In genomic region chr20:8735674-8736073, GRCh38 we compare ENCODE assay signal across 26 cellular contexts.
"Had no signal": no experiment of that assay in that cellular context is flagged by ENCODE, and none has a peak within 500 bp of the region (broad histone marks: within the 10 kb centered on the region; RNA-seq: fewer than 3 reads in every experiment).

No MANE protein-coding gene starts in this region.

- H3K27ac ChIP-seq: dorsolateral prefrontal cortex, esophagus squamous epithelium, lower lobe of right lung, psoas muscle, sigmoid colon, suprapubic skin, transverse colon, upper lobe of right lung, uterus had no signal

- H3K27ac Mint-ChIP-seq: endodermal cell; memory B cell; natural killer cell; stimulated activated naive CD8-positive, alpha-beta T cell treated with anti-CD3 and anti-CD28 coated beads, Interleukin-15, amount 100 ng/mL, for 72 hours had no signal

- H3K27me3 ChIP-seq: dorsolateral prefrontal cortex, esophagus squamous epithelium, sigmoid colon, suprapubic skin, transverse colon, upper lobe of right lung, uterus had no signal

- H3K4me3 ChIP-seq: dorsolateral prefrontal cortex, esophagus squamous epithelium, lower lobe of right lung, psoas muscle, sigmoid colon, suprapubic skin, transverse colon, upper lobe of right lung, uterus had no signal

- H3K4me1 ChIP-seq: esophagus squamous epithelium, lower lobe of right lung, psoas muscle, sigmoid colon, suprapubic skin, transverse colon, upper lobe of right lung, uterus had no signal

- ATAC-seq: left ventricle myocardium superior; lower lobe of right lung; natural killer cell; psoas muscle; right cardiac atrium; stimulated activated naive B cell treated with anti-CD40 and anti-IgM and Interleukin-4, amounts not matched to agents 10 μg/mL and 1 μg/mL and 100 μg/mL, for 72 hours; stimulated activated naive CD8-positive, alpha-beta T cell treated with anti-CD3 and anti-CD28 coated beads, Interleukin-15, amount 100 ng/mL, for 72 hours; upper lobe of right lung had no signal

- H3K36me3 Mint-ChIP-seq: memory B cell; stimulated activated naive B cell treated with anti-CD40 and anti-IgM and Interleukin-4, amounts not matched to agents 10 μg/mL and 1 μg/mL and 100 μg/mL, for 72 hours had no signal

- H3K4me3 Mint-ChIP-seq: endodermal cell; memory B cell; natural killer cell; stimulated activated naive B cell treated with anti-CD40 and anti-IgM and Interleukin-4, amounts not matched to agents 10 μg/mL and 1 μg/mL and 100 μg/mL, for 72 hours; stimulated activated naive CD8-positive, alpha-beta T cell treated with anti-CD3 and anti-CD28 coated beads, Interleukin-15, amount 100 ng/mL, for 72 hours had no signal

- FAIRE-seq: frontal cortex, keratinocyte had no signal

- H3K9me3 ChIP-seq: esophagus squamous epithelium, lower lobe of right lung, psoas muscle, sigmoid colon, suprapubic skin, transverse colon, upper lobe of right lung, uterus had no signal

- H3K9me3 Mint-ChIP-seq: endodermal cell, memory B cell, natural killer cell had no signal

- H3K4me1 Mint-ChIP-seq: endodermal cell, memory B cell, natural killer cell had no signal

- H3K27me3 Mint-ChIP-seq: memory B cell; stimulated activated naive B cell treated with anti-CD40 and anti-IgM and Interleukin-4, amounts not matched to agents 10 μg/mL and 1 μg/mL and 100 μg/mL, for 72 hours; stimulated activated naive CD8-positive, alpha-beta T cell treated with anti-CD3 and anti-CD28 coated beads, Interleukin-15, amount 100 ng/mL, for 72 hours had no signal

- DNase-seq: cerebellar nuclear complex; cortex of kidney; dorsolateral prefrontal cortex; effector CD4-positive, alpha-beta T cell; endodermal cell; erythroblast; esophagus squamous epithelium; head of caudate nucleus; left ventricle myocardium superior; lower lobe of right lung; natural killer cell; occipital lobe; psoas muscle; right cardiac atrium; sigmoid colon; stimulated activated CD4-positive, alpha-beta T cell treated with anti-CD3 and anti-CD28 coated beads, Interleukin-2, amount 100 ng/mL, for 24 hours; stimulated activated CD4-positive, alpha-beta T cell treated with anti-CD3 and anti-CD28 coated beads, Interleukin-4, amount 100 ng/mL, for 4 hours; stimulated activated naive B cell treated with anti-CD40 and anti-IgM and Interleukin-4, amounts not matched to agents 10 μg/mL and 1 μg/mL and 100 μg/mL, for 72 hours; stimulated activated naive CD8-positive, alpha-beta T cell treated with anti-CD3 and anti-CD28 coated beads, Interleukin-15, amount 100 ng/mL, for 72 hours; transverse colon; upper lobe of right lung; uterus had no signal

- H3K36me3 ChIP-seq: lower lobe of right lung, suprapubic skin, transverse colon, upper lobe of right lung, uterus had no signal
